ENCODE assay signal across 23 cellular contexts in genomic region chr21:23384679-23385078, GRCh38.
"Had no signal": no experiment of that assay in that cellular context is flagged by ENCODE, and none has a peak within 500 bp of the region (broad histone marks: within the 10 kb centered on the region; RNA-seq: fewer than 3 reads in every experiment).

No MANE protein-coding gene starts in this region.

- FAIRE-seq: colon had no signal

- H3K36me3 ChIP-seq: breast epithelium, gastroesophageal sphincter, heart left ventricle, left ventricle myocardium inferior, neutrophil, ovary, prostate gland, upper lobe of left lung had no signal

- H3K27me3 ChIP-seq: breast epithelium, dorsolateral prefrontal cortex, gastroesophageal sphincter, heart left ventricle, neutrophil, ovary, upper lobe of left lung had no signal

- H3K27ac ChIP-seq: breast epithelium, dorsolateral prefrontal cortex, epithelial cell of prostate, gastroesophageal sphincter, heart left ventricle, left ventricle myocardium inferior, neutrophil, ovary, prostate gland, upper lobe of left lung, VCaP had no signal

- H3K9me3 ChIP-seq: breast epithelium, gastroesophageal sphincter, neutrophil, ovary, prostate gland, upper lobe of left lung had no signal

- DNase-seq: activated CD4-positive, alpha-beta T cell treated with anti-CD3 and anti-CD28 coated beads, Interleukin-2, amount 10 ng/mL, durations not matched to agents 7 days and 5 days; activated CD4-positive, CD25-positive, alpha-beta regulatory T cell treated with anti-CD3 and anti-CD28 coated beads, Interleukin-2, amount 50 U/mL, for 72 hours; activated CD8-positive, alpha-beta T cell treated with anti-CD3 and anti-CD28 coated beads, Interleukin-2, amount 10 ng/mL, durations not matched to agents 7 days and 5 days; activated naive CD4-positive, alpha-beta T cell treated with anti-CD3 and anti-CD28 coated beads for 36 hours; activated naive CD8-positive, alpha-beta T cell treated with anti-CD3 and anti-CD28 coated beads, Interleukin-2, amount 10 ng/mL, durations not matched to agents 7 days and 5 days; activated T-cell treated with anti-CD3 and anti-CD28 coated beads, Interleukin-2, amount 50 U/mL, for 4 hours; amniotic stem cell; dorsolateral prefrontal cortex; effector memory CD8-positive, alpha-beta T cell; heart left ventricle; left ventricle myocardium inferior; naive thymus-derived CD8-positive, alpha-beta T cell; ovary; stimulated activated CD4-positive, alpha-beta T cell treated with anti-CD3 and anti-CD28 coated beads, Interleukin-4, amount 100 ng/mL, for 4 hours; stimulated activated naive CD8-positive, alpha-beta T cell treated with anti-CD3 and anti-CD28 coated beads, Interleukin-15, Interleukin-2, amounts not matched to agents 100 U/mL and 50 U/mL, for 24 hours; upper lobe of left lung had no signal

- H3K4me3 ChIP-seq: breast epithelium, dorsolateral prefrontal cortex, gastroesophageal sphincter, heart left ventricle, left ventricle myocardium inferior, ovary, prostate gland, upper lobe of left lung had no signal

- H3K4me1 ChIP-seq: breast epithelium, gastroesophageal sphincter, heart left ventricle, left ventricle myocardium inferior, prostate gland, upper lobe of left lung had no signal

- ATAC-seq: activated CD8-positive, alpha-beta T cell treated with anti-CD3 and anti-CD28 coated beads, Interleukin-2, amount 10 ng/mL, durations not matched to agents 7 days and 5 days; activated T-cell treated with anti-CD3 and anti-CD28 coated beads, Interleukin-2, amount 50 U/mL, for 4 hours; effector memory CD8-positive, alpha-beta T cell; gastroesophageal sphincter; heart left ventricle; naive thymus-derived CD8-positive, alpha-beta T cell; stimulated activated naive CD8-positive, alpha-beta T cell treated with anti-CD3 and anti-CD28 coated beads, Interleukin-15, Interleukin-2, amounts not matched to agents 100 U/mL and 50 U/mL, for 24 hours had no signal
